1 cellular context compared by ENCODE assay signal in the genomic region with DNA sequence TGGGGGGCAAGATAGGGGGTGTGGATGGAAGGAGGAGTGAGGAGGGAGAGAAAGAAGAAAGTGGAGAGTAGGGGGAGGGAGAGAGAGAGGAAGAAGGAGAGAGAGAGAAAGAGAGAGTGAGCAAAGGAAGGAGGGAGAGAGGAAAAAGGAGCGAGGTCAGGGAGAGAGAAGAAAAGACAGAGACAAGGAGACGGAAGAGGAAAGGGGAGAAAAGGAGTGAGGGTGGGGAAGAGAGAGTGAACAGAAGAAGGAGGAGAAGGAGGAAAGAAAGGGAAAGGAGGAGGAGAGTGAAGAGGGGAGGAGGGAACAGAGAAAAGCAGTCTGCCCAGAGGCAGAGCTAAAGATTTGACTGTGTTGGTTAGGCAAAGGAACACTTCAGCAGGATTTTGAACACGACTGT.
A peak's percentile ranks its signal among the peaks of the same experiment; 100 is the strongest.
TF ChIP-seq lines count a peak whose summit lies in the region.

No MANE protein-coding gene starts in this region.

TF ChIP-seq in HepG2, 621 proteins besides CTCF, POLR2A, EP300 and RAD21 (continued from another document):
- no peak for TF ChIP-seq HIVEP1 (CRISPR knock-in tag; IDR thresholded peaks at IDR 0.05)
- TF ChIP-seq, protein P1, sequence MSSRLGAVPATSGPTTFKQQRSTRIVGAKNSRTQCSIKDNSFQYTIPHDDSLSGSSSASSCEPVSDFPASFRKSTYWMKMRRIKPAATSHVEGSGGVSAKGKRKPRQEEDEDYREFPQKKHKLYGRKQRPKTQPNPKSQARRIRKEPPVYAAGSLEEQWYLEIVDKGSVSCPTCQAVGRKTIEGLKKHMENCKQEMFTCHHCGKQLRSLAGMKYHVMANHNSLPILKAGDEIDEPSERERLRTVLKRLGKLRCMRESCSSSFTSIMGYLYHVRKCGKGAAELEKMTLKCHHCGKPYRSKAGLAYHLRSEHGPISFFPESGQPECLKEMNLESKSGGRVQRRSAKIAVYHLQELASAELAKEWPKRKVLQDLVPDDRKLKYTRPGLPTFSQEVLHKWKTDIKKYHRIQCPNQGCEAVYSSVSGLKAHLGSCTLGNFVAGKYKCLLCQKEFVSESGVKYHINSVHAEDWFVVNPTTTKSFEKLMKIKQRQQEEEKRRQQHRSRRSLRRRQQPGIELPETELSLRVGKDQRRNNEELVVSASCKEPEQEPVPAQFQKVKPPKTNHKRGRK (CRISPR knock-in tag; IDR thresholded peaks at IDR 0.05), result peak; percentile 93; the same call in 1 of the 2 replicates
